ENCODE assay signal across 10 cellular contexts in the genomic region with DNA sequence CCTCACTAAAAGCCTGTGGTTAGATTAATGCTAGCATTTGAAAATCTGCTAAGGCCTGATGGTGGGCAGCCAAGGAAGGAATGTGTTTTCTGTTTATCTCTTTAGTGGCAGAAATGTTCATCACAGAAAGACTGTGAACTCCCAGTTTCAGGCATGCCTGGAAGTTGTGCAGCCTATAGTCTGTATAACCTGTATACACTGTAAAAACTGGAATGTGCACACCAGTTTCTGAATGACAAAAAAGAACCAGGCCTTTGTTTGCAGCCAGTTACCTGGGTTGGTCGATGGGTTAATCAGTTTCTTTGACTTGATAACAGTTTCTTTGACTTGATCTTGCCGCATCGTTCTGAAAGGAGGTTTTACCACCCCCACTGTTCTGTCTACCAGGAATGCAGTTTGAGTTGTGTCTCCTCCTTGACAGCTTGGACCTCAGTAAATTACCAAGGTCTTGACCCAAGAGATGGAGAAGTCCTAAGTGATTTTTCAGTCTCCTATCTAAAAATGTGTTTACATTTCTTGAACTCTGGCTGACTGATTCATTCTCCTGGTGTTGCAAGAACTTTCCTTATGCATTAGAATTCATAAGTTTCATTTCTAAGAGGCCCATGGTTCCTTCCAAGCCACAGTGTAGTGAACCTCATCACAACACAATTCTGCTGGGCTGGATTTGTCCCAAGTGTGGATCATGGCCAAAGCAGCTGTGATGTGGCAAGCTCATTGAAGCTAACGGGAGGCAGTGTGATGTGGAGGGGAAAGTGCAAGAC.
A peak's percentile ranks its signal among the peaks of the same experiment; 100 is the strongest.
DNase-seq lines count a peak whose midpoint lies in the region; ATAC-seq and TF ChIP-seq lines count a peak whose summit lies in the region.
"Had no signal": no experiment of that assay in that cellular context is flagged by ENCODE, and none has a peak within 500 bp of the region (broad histone marks: within the 10 kb centered on the region; RNA-seq: fewer than 3 reads in every experiment).

No MANE protein-coding gene starts in this region.

- H3K36me3 ChIP-seq in lung (ENCODE audit: control insufficient read depth in 2 of 2, insufficient read depth in 2 of 2, low read length in 2 of 2) (no peaks in the 10 kb centered on the region), tibial nerve (no peaks in the 10 kb centered on the region)

- H3K4me3 ChIP-seq in lung (no peak overlapping the region), tibial nerve (no peak overlapping the region)
- H3K4me3 ChIP-seq: GM12878 had no signal

- no peak overlapping the region for H3K27ac Mint-ChIP-seq in WTC11
- H3K27ac Mint-ChIP-seq: activated naive CD8-positive, alpha-beta T cell had no signal

- peak; percentile 59 for DNase-seq in HT1080 (ENCODE audit: low read depth)
- DNase-seq in epidermal melanocyte (ENCODE audit: insufficient read length, low spot score), result peak; percentile 71
- DNase-seq in lung (ENCODE audit: low spot score), result peak; percentile 75
- DNase-seq in tibial nerve (ENCODE audit: low spot score in 2 of 2), result peak; percentile 76 to 93
- DNase-seq in WTC11 (ENCODE audit: low spot score), result no peak
- no peak for DNase-seq in NCI-H69 (lab: John Stamatoyannopoulos, UW)
- DNase-seq in NCI-H82 (lab: John Stamatoyannopoulos, UW), result no peak

- no peaks in the 10 kb centered on the region for H3K27me3 Mint-ChIP-seq in WTC11 (ENCODE audit: low read depth)

- POLR2A ChIA-PET in WTC11 (lab: Charles Lee), result no interaction called here

- peak; percentile 39 for ATAC-seq in lung (ENCODE audit: insufficient read depth, low FRiP score)
- ATAC-seq in WTC11, result no peak
- ATAC-seq in HG02884 (IDR thresholded peaks at IDR 0.05; ENCODE audit: unreplicated experiment), result no peak
- ATAC-seq: GM12878 had no signal

- no peak for TF ChIP-seq POLR2A in tibial nerve (IDR thresholded peaks at IDR 0.05)

- 54 to 71% methylated on average over 4 of the region's 4 CpGs for WGBS in lung, 2 donors
- 22 to 23% methylated on average over 4 of the region's 4 CpGs for WGBS in tibial nerve, 2 donors

- peaks cover 0 to 4% of the 10 kb centered on the region in 2 donors for H3K4me1 ChIP-seq in lung (ENCODE audit: control insufficient read depth in 2 of 2, insufficient read depth in 2 of 2, low read length in 2 of 2)
- peaks cover 0 to 22% (median 4%) of the 10 kb centered on the region in 4 donors for H3K4me1 ChIP-seq in tibial nerve

- H3K4me1 Mint-ChIP-seq in WTC11, result peaks cover 5% of the 10 kb centered on the region

- H3K9me3 Mint-ChIP-seq in WTC11, result no peaks in the 10 kb centered on the region

- TF ChIP-seq EP300 in tibial nerve (IDR thresholded peaks at IDR 0.05), result peak in 1 of 2 donors; percentile 76

- peaks cover 0 to 1% of the 10 kb centered on the region in 2 donors for H3K9me3 ChIP-seq in lung (ENCODE audit: control insufficient read depth in 2 of 2, insufficient read depth in 1 of 2, low read length in 1 of 2)
- H3K9me3 ChIP-seq in tibial nerve, result no peaks in the 10 kb centered on the region

- no peak overlapping the region for H3K4me3 Mint-ChIP-seq in WTC11
- H3K4me3 Mint-ChIP-seq: activated naive CD8-positive, alpha-beta T cell had no signal

- no peaks in the 10 kb centered on the region for H3K27me3 ChIP-seq in lung (ENCODE audit: control insufficient read depth, insufficient read depth)
- H3K27me3 ChIP-seq in tibial nerve, result no peaks in the 10 kb centered on the region

- TF ChIP-seq CTCF in lung (IDR thresholded peaks at IDR 0.05; ENCODE audit: control extremely low read depth, extremely low read depth), result no peak
- no peak for TF ChIP-seq CTCF in tibial nerve (IDR thresholded peaks at IDR 0.05)
- TF ChIP-seq CTCF in WTC11 (IDR thresholded peaks at IDR 0.05), result no peak

- H3K27ac ChIP-seq in lung (ENCODE audit: low read depth in 1 of 2, low read length in 1 of 2), result no peak overlapping the region
- H3K27ac ChIP-seq in tibial nerve, result peak overlapping the region in 2 of 4 donors; percentile 50 to 75

- H3K36me3 Mint-ChIP-seq in WTC11, result no peaks in the 10 kb centered on the region
- H3K36me3 Mint-ChIP-seq: activated naive CD8-positive, alpha-beta T cell had no signal

- CTCF ChIA-PET in WTC11 (lab: Charles Lee), result no interaction called here

TF ChIP-seq in WTC11, 78 proteins besides CTCF, POLR2A, EP300 and RAD21:
- TF ChIP-seq OVOL2 (CRISPR knock-in tag; IDR thresholded peaks at IDR 0.05; ENCODE audit: borderline replicate concordance) (no peak), CBFB (CRISPR knock-in tag; IDR thresholded peaks at IDR 0.05; ENCODE audit: low read depth) (no peak), HMGA2 (CRISPR knock-in tag; IDR thresholded peaks at IDR 0.05) (no peak), ZNF317 (CRISPR knock-in tag; IDR thresholded peaks at IDR 0.05; ENCODE audit: borderline replicate concordance, low read depth) (no peak), PREB (CRISPR knock-in tag; IDR thresholded peaks at IDR 0.05; ENCODE audit: borderline replicate concordance) (no peak), AFF4 (CRISPR knock-in tag; IDR thresholded peaks at IDR 0.05; ENCODE audit: borderline replicate concordance) (no peak), NR3C1 (CRISPR knock-in tag; conservative IDR thresholded peaks at IDR 0.05; ENCODE audit: low read depth) (no peak)

Comparison
In these comparisons a context has a peak if more than half of its experiments do, and no peak if none do; other contexts are left out.
1. DNase-seq: peak in HT1080 (single experiment), epidermal melanocyte (single experiment), lung (single experiment) and tibial nerve (2 of 2); none in WTC11 (single experiment), NCI-H69 (single experiment) and NCI-H82 (single experiment).